18 cellular contexts compared by ENCODE assay signal in genomic region chr5:136511046-136511445, GRCh38.
DNase-seq lines count a peak whose midpoint lies in the region; ATAC-seq, FAIRE-seq and TF ChIP-seq lines count a peak whose summit lies in the region.
"Had no signal": no experiment of that assay in that cellular context is flagged by ENCODE, and none has a peak within 500 bp of the region (broad histone marks: within the 10 kb centered on the region; RNA-seq: fewer than 3 reads in every experiment).

No MANE protein-coding gene starts in this region.

- H3K56ac ChIP-seq in mesendoderm (ENCODE audit: low read length): no peak overlapping the region

- H3K79me1 ChIP-seq in mesendoderm (ENCODE audit: low read length): no peaks in the 10 kb centered on the region

- H3K23ac ChIP-seq in mesendoderm (ENCODE audit: low read length): no peak overlapping the region

- H3K36me3 ChIP-seq in K562 (ENCODE audit: control insufficient read depth, insufficient read depth, low read length): no peaks in the 10 kb centered on the region
- H3K36me3 ChIP-seq in mesendoderm (ENCODE audit: control insufficient read depth, insufficient read depth, low read length): no peaks in the 10 kb centered on the region

- H2AFZ ChIP-seq in K562 (ENCODE audit: low read depth, low read length): no peak overlapping the region
- H2AFZ ChIP-seq: GM23248 had no signal

- no peak for TF ChIP-seq EP300 in K562 (IDR thresholded peaks at IDR 0.05; ENCODE audit: low read length)

- no peak for TF ChIP-seq RAD21 in K562 (CRISPR knock-in tag; conservative IDR thresholded peaks at IDR 0.05 in 1 of 2, IDR thresholded peaks at IDR 0.05 in 1 of 2)

- no peaks in the 10 kb centered on the region for H3K27me3 ChIP-seq in K562 (ENCODE audit: control insufficient read depth in 2 of 2, insufficient read depth in 2 of 2, low read length in 2 of 2)
- no peaks in the 10 kb centered on the region for H3K27me3 ChIP-seq in mesendoderm (ENCODE audit: insufficient read depth, low read length, poor library complexity)

- WGBS in K562 (ENCODE audit: insufficient coverage, low coverage, missing lambda C conversion rate): 23% methylated on average over 3 of the region's 3 CpGs
- WGBS in mesendoderm (ENCODE audit: extremely low coverage, insufficient coverage, low lambda C conversion rate): no CpG with 5 or more reads among the region's 3 CpGs

- H3K4me2 ChIP-seq in K562 (ENCODE audit: insufficient read depth, low read length): no peak overlapping the region
- H3K4me2 ChIP-seq in mesendoderm (ENCODE audit: low read length): no peak overlapping the region

- no peak overlapping the region for H3K18ac ChIP-seq in mesendoderm (ENCODE audit: low read length)

- H4K5ac ChIP-seq in mesendoderm (ENCODE audit: low read length): no peak overlapping the region

- in situ Hi-C loops in K562 (cut with MboI): no loop called here

- H3K9me3 ChIP-seq in K562 (replicated peaks; ENCODE audit: control insufficient read depth, insufficient read depth, low read depth, low read length): no peaks in the 10 kb centered on the region

- no peak overlapping the region for H2BK5ac ChIP-seq in mesendoderm (ENCODE audit: low read length)

- H3K9ac ChIP-seq in K562 (ENCODE audit: insufficient read depth in 1 of 2, low read depth in 2 of 2, low read length in 2 of 2): no peak overlapping the region
- H3K9ac ChIP-seq in mesendoderm (ENCODE audit: low read length): no peak overlapping the region
- H3K9ac ChIP-seq: GM23248 had no signal

- no peak overlapping the region for H4K8ac ChIP-seq in mesendoderm (ENCODE audit: low read depth, low read length)

- CTCF ChIA-PET in K562 (lab: Yijun Ruan, JAX; ENCODE audit: low intra/inter-chr PET ratio): interaction anchor here (0.5 kb wide), 1 partner anchor 1039 kb away, joined by 4 read pairs; no protein-coding TSS in a partner anchor

- H3K79me2 ChIP-seq in K562 (ENCODE audit: control insufficient read depth, insufficient read depth, low read length): peaks cover 5% of the 10 kb centered on the region; the same call in 2 of the 3 replicates
- no peaks in the 10 kb centered on the region for H3K79me2 ChIP-seq in mesendoderm (ENCODE audit: control insufficient read depth, insufficient read depth, low read length)

- DNase-seq in Daoy (ENCODE audit: low read depth) (peak; percentile 32), NCI-H510A (lab: John Stamatoyannopoulos, UW) (peak; percentile 11), K562 (ENCODE audit: extremely low read depth in 1 of 4, low spot score in 3 of 4) (peak in 2 of 4 experiments; percentile 22 to 28), mesendoderm (peak; percentile 37), inferior parietal cortex (ENCODE audit: extremely low spot score) (no peak), HK-2 (ENCODE audit: unreplicated experiment) (no peak)
- DNase-seq: AML-193, DND-41, GF-D8, GM23248, HCEC 1CT, KG1, NCI-H1417, NCI-H187 treated with DMSO at 0.1 percent for 48 hours, NCI-H2171, SIG-M5 had no signal

- H3K27ac ChIP-seq in K562 (ENCODE audit: extremely low read depth, low read depth, low read length): no peak overlapping the region
- H3K27ac ChIP-seq in mesendoderm (ENCODE audit: low read depth, low read length): no peak overlapping the region
- H3K27ac ChIP-seq: C4-2B, GM23248 had no signal

- H3K4ac ChIP-seq in mesendoderm (ENCODE audit: low read depth, low read length): no peak overlapping the region

- FAIRE-seq in K562 (lab: Jason Lieb, UNC): peak; percentile 73

- H2BK15ac ChIP-seq in mesendoderm (replicated peaks; ENCODE audit: low read depth): peak overlapping the region; percentile 87

- H3K9me1 ChIP-seq in K562 (ENCODE audit: control insufficient read depth, insufficient read depth, low read length): no peaks in the 10 kb centered on the region

- H3K4me3 ChIP-seq in K562 (no peak overlapping the region), mesendoderm (ENCODE audit: low read length) (no peak overlapping the region)
- H3K4me3 ChIP-seq: GM23248 had no signal

- H3K4me1 ChIP-seq in K562 (replicated peaks in 1 of 2; ENCODE audit: control insufficient read depth in 2 of 2, insufficient read depth in 2 of 2, low read length in 2 of 2) (peaks cover 0 to 3% of the 10 kb centered on the region in 2 experiments; a peak in 1 of 5 replicates), mesendoderm (ENCODE audit: control insufficient read depth, low read depth, low read length) (no peaks in the 10 kb centered on the region)

- H2BK120ac ChIP-seq in mesendoderm (ENCODE audit: low read depth, low read length): no peak overlapping the region

- no TSS peak for BruUV-seq in K562 (replicated peaks; lab: Mats Ljungman, UMichigan)

- no peak for TF ChIP-seq POLR2A in K562 (conservative IDR thresholded peaks at IDR 0.05)

- intact Hi-C loops in K562 (cut with micrococcal nuclease): no loop called here

- H4K20me1 ChIP-seq in K562 (replicated peaks; ENCODE audit: control insufficient read depth, insufficient read depth, low read length): peaks cover 4% of the 10 kb centered on the region

- ATAC-seq in K562 (peak; percentile 70), GM18502 (IDR thresholded peaks at IDR 0.05; ENCODE audit: poor library complexity, unreplicated experiment) (no peak)

- H2AK5ac ChIP-seq in mesendoderm (ENCODE audit: low read length): no peak overlapping the region

- no peak for TF ChIP-seq CTCF in K562 (IDR thresholded peaks at IDR 0.05 in 2 of 3, conservative IDR thresholded peaks at IDR 0.05 in 1 of 3; ENCODE audit: insufficient read depth in 2 of 3, low read depth in 1 of 3, low read length in 3 of 3)

- POLR2A ChIA-PET in K562 (lab: Yijun Ruan, JAX): interaction anchor here (1.2 to 1.6 kb wide), 2 partner anchors 10 to 11 kb away, joined by 3 to 4 read pairs; no protein-coding TSS in a partner anchor

TF ChIP-seq in K562, 482 proteins besides CTCF, POLR2A, EP300 and RAD21:
- TF ChIP-seq GTF2A2 (tag; IDR thresholded peaks at IDR 0.05): no peak
- TF ChIP-seq NELFE (IDR thresholded peaks at IDR 0.05; ENCODE audit: insufficient read depth, insufficient read length): no peak
- 0 out of 2 replicates have a peak, but pooled peaks have one; percentile 41 for TF ChIP-seq JUNB (CRISPR knock-in tag; conservative IDR thresholded peaks at IDR 0.05)
- TF ChIP-seq NFE2 (IDR thresholded peaks at IDR 0.05; ENCODE audit: low read depth): peak; percentile 62; the same call in 1 of the 2 replicates
- peak; percentile 82 for TF ChIP-seq ATF3 (IDR thresholded peaks at IDR 0.05)
- no peak for TF ChIP-seq ATF3 (CRISPR knock-in tag; conservative IDR thresholded peaks at IDR 0.05)
- TF ChIP-seq JUND (IDR thresholded peaks at IDR 0.05; ENCODE audit: borderline replicate concordance, low read depth, low read length): peak; percentile 76
- peak; percentile 55; the same call in 2 of the 3 replicates for TF ChIP-seq JUND (tag; IDR thresholded peaks at IDR 0.05; ENCODE audit: borderline replicate concordance, low read depth, low read length)
- TF ChIP-seq NFE2L1 (tag; IDR thresholded peaks at IDR 0.05; ENCODE audit: borderline replicate concordance, low read depth): peak; percentile 42; the same call in 1 of the 2 replicates
- TF ChIP-seq MAFG (tag; conservative IDR thresholded peaks at IDR 0.05): peak; percentile 83
- TF ChIP-seq ZBTB5 (IDR thresholded peaks at IDR 0.05): no peak
- peak; percentile 38; the same call in 1 of the 2 replicates for TF ChIP-seq FOSL1 (tag; conservative IDR thresholded peaks at IDR 0.05)
- TF ChIP-seq C11orf30 (IDR thresholded peaks at IDR 0.05; ENCODE audit: low read depth): peak; percentile 66
- no peak for TF ChIP-seq E2F5 (CRISPR knock-in tag; IDR thresholded peaks at IDR 0.05)
- peak; percentile 75 for TF ChIP-seq ZNF316 (IDR thresholded peaks at IDR 0.05)

Comparison
In these comparisons a context has a peak if more than half of its experiments do, and no peak if none do; other contexts are left out.
1. DNase-seq: peak in Daoy (single experiment), NCI-H510A (single experiment) and mesendoderm (single experiment); none in inferior parietal cortex (single experiment) and HK-2 (single experiment).